In genomic region chr14:104119700-104120251, GRCh38 we compare ENCODE assay signal across 24 cellular contexts. TPM values are rescaled to one million over a fixed set of nuclear protein-coding genes. Genes with fewer than 3 reads are reported as not detected.
DNase-seq lines count a peak whose midpoint lies in the region; ATAC-seq and TF ChIP-seq lines count a peak whose summit lies in the region.
"Had no signal": no experiment of that assay in that cellular context is flagged by ENCODE, and none has a peak within 500 bp of the region (broad histone marks: within the 10 kb centered on the region; RNA-seq: fewer than 3 reads in every experiment).

No MANE protein-coding gene starts in this region.

- DNase-seq in H7 (peak; percentile 38), T-helper 17 cell (peak in 1 of 3 donors; percentile 3), right cardiac atrium (peak; percentile 6 to 42 (median 26)), immature natural killer cell (no peak), foreskin keratinocyte (no peak)
- DNase-seq in stimulated activated effector memory CD8-positive, alpha-beta T cell treated with anti-CD3 and anti-CD28 coated beads, Interleukin-12 subunit alpha, Interleukin-12 subunit beta, amount 100 ng/mL, for 72 hours (ENCODE audit: low spot score in 2 of 2) = no peak
- no peak for DNase-seq in CD4-positive, alpha-beta memory T cell
- DNase-seq: activated CD4-positive, alpha-beta T cell treated with anti-CD3 and anti-CD28 coated beads, Interleukin-2, amount 50 U/mL, for 48 hours; activated gamma-delta T cell treated with Interleukin-2 at 50 U/mL for 16 hours; dermis blood vessel endothelial cell; DMS153; foreskin melanocyte; MG63; NCI-H1417 treated with DMSO at 0.1 percent for 48 hours; NCI-H510A; substantia nigra had no signal

- 70% methylated on average over 13 of the region's 13 CpGs for WGBS in right cardiac atrium

- no peak for TF ChIP-seq CTCF in foreskin keratinocyte (conservative IDR thresholded peaks at IDR 0.05)

- H3K27ac Mint-ChIP-seq in T-helper 17 cell (no peak overlapping the region), immature natural killer cell (no peak overlapping the region)
- no peak overlapping the region for H3K27ac Mint-ChIP-seq in stimulated activated effector memory CD8-positive, alpha-beta T cell treated with anti-CD3 and anti-CD28 coated beads, Interleukin-12 subunit alpha, Interleukin-12 subunit beta, amount 100 ng/mL, for 72 hours
- no peak overlapping the region for H3K27ac Mint-ChIP-seq in CD4-positive, alpha-beta memory T cell

- ATAC-seq in T-helper 17 cell = no peak
- no peak for ATAC-seq in right cardiac atrium
- ATAC-seq in stimulated activated effector memory CD8-positive, alpha-beta T cell treated with anti-CD3 and anti-CD28 coated beads, Interleukin-12 subunit alpha, Interleukin-12 subunit beta, amount 100 ng/mL, for 72 hours = peak; percentile 11
- no peak for ATAC-seq in foreskin keratinocyte
- ATAC-seq: K562 had no signal

- no peaks in the 10 kb centered on the region for H3K36me3 ChIP-seq in H7 (replicated peaks; ENCODE audit: control insufficient read depth, insufficient read depth, low read length)
- no peaks in the 10 kb centered on the region for H3K36me3 ChIP-seq in CD4-positive, alpha-beta memory T cell (ENCODE audit: insufficient read depth, low read length)
- H3K36me3 ChIP-seq: cardiac muscle cell, MG63 had no signal

- H3K9me3 Mint-ChIP-seq in stimulated activated effector memory CD8-positive, alpha-beta T cell treated with anti-CD3 and anti-CD28 coated beads, Interleukin-12 subunit alpha, Interleukin-12 subunit beta, amount 100 ng/mL, for 72 hours = peaks cover 8% of the 10 kb centered on the region
- peaks cover 0 to 9% (median 5%) of the 10 kb centered on the region in 6 donors for H3K9me3 Mint-ChIP-seq in immature natural killer cell
- peaks cover 0 to 13% (median 7%) of the 10 kb centered on the region in 8 donors for H3K9me3 Mint-ChIP-seq in CD4-positive, alpha-beta memory T cell

- H3K27me3 Mint-ChIP-seq in T-helper 17 cell (peaks cover 35% of the 10 kb centered on the region), immature natural killer cell (ENCODE audit: low read depth in 3 of 3) (peaks cover 6 to 9% (median 7%) of the 10 kb centered on the region in 3 donors)
- H3K27me3 Mint-ChIP-seq in CD4-positive, alpha-beta memory T cell = peaks cover 28 to 31% of the 10 kb centered on the region in 2 donors

- POLR2A ChIA-PET in CD4-positive, alpha-beta memory T cell (lab: Charles Lee; ENCODE audit: partially characterized antibody) = no interaction called here

- H3K4me3 ChIP-seq in H7 (ENCODE audit: insufficient read depth, low read depth, low read length) = no peak overlapping the region
- H3K4me3 ChIP-seq in right cardiac atrium (ENCODE audit: low read length) = no peak overlapping the region
- no peak overlapping the region for H3K4me3 ChIP-seq in CD4-positive, alpha-beta memory T cell (ENCODE audit: low read length in 2 of 2)
- H3K4me3 ChIP-seq: cardiac muscle cell, K562, MG63, SK-N-MC had no signal

- peak overlapping the region; percentile 39 for H3K4me3 Mint-ChIP-seq in T-helper 17 cell
- H3K4me3 Mint-ChIP-seq in stimulated activated effector memory CD8-positive, alpha-beta T cell treated with anti-CD3 and anti-CD28 coated beads, Interleukin-12 subunit alpha, Interleukin-12 subunit beta, amount 100 ng/mL, for 72 hours = no peak overlapping the region
- H3K4me3 Mint-ChIP-seq in immature natural killer cell = peak overlapping the region in 1 of 5 donors; percentile 30
- H3K4me3 Mint-ChIP-seq in CD4-positive, alpha-beta memory T cell = peak overlapping the region in 2 of 8 donors; percentile 15 to 21

- H3K4me1 ChIP-seq in right cardiac atrium (ENCODE audit: control insufficient read depth, insufficient read depth, low read length) (no peaks in the 10 kb centered on the region), foreskin keratinocyte (no peaks in the 10 kb centered on the region)
- no peaks in the 10 kb centered on the region for H3K4me1 ChIP-seq in CD4-positive, alpha-beta memory T cell (ENCODE audit: insufficient read depth, low read length)

- H3K27ac ChIP-seq in right cardiac atrium (ENCODE audit: low read length) (no peak overlapping the region), foreskin keratinocyte (no peak overlapping the region)
- H3K27ac ChIP-seq in CD4-positive, alpha-beta memory T cell (ENCODE audit: low read depth, low read length) = no peak overlapping the region
- H3K27ac ChIP-seq: cardiac muscle cell, SK-N-MC, VCaP had no signal

- peaks cover 4% of the 10 kb centered on the region for H3K4me1 Mint-ChIP-seq in T-helper 17 cell
- H3K4me1 Mint-ChIP-seq in stimulated activated effector memory CD8-positive, alpha-beta T cell treated with anti-CD3 and anti-CD28 coated beads, Interleukin-12 subunit alpha, Interleukin-12 subunit beta, amount 100 ng/mL, for 72 hours = peaks cover 8% of the 10 kb centered on the region
- H3K4me1 Mint-ChIP-seq in immature natural killer cell = no peaks in the 10 kb centered on the region
- no peaks in the 10 kb centered on the region for H3K4me1 Mint-ChIP-seq in CD4-positive, alpha-beta memory T cell

- CTCF ChIA-PET in CD4-positive, alpha-beta memory T cell (lab: Charles Lee; ENCODE audit: partially characterized antibody) = interaction anchor here (1.3 kb wide), 1 partner anchor 42 kb away, joined by 4 read pairs; no protein-coding TSS in a partner anchor

- intact Hi-C loops in right cardiac atrium (cut with DNase I) = no loop called here
- intact Hi-C loops in CD4-positive, alpha-beta memory T cell (cut with micrococcal nuclease) = no loop called here

- H3K36me3 Mint-ChIP-seq in T-helper 17 cell (ENCODE audit: low read depth) (no peaks in the 10 kb centered on the region), immature natural killer cell (peaks cover 0 to 4% (median 3%) of the 10 kb centered on the region in 3 donors)
- H3K36me3 Mint-ChIP-seq in stimulated activated effector memory CD8-positive, alpha-beta T cell treated with anti-CD3 and anti-CD28 coated beads, Interleukin-12 subunit alpha, Interleukin-12 subunit beta, amount 100 ng/mL, for 72 hours = no peaks in the 10 kb centered on the region
- H3K36me3 Mint-ChIP-seq in CD4-positive, alpha-beta memory T cell = no peaks in the 10 kb centered on the region

- H3K9me3 ChIP-seq in T-helper 17 cell (ENCODE audit: control insufficient read depth, low read length, poor library complexity, severe bottlenecking) (no peaks in the 10 kb centered on the region), right cardiac atrium (ENCODE audit: control insufficient read depth, low read length) (no peaks in the 10 kb centered on the region)
- no peaks in the 10 kb centered on the region for H3K9me3 ChIP-seq in CD4-positive, alpha-beta memory T cell (ENCODE audit: control insufficient read depth in 1 of 2, low read length in 2 of 2)

- H3K27me3 ChIP-seq in H7 (ENCODE audit: control insufficient read depth, insufficient read depth, low read length) (peaks cover 28% of the 10 kb centered on the region), right cardiac atrium (ENCODE audit: control insufficient read depth, insufficient read depth) (no peaks in the 10 kb centered on the region), foreskin keratinocyte (peaks cover 51% of the 10 kb centered on the region)
- peaks cover 4% of the 10 kb centered on the region for H3K27me3 ChIP-seq in CD4-positive, alpha-beta memory T cell (ENCODE audit: insufficient read depth, low read length)
- H3K27me3 ChIP-seq: MG63 had no signal

RNA-seq across cellular contexts. Expression of gene KIF26A, which starts 18.6 kb away (rescaled TPM):
- total RNA-seq in H7 (2014; rRNA removed; shearing (Covaris generic)) = 59.2 and 61.0 TPM in 2 replicates
- total RNA-seq in T-helper 17 cell = 1 to 10 TPM; 3.9 to 4.7 TPM
- total RNA-seq in right cardiac atrium = 10 to 100 TPM in 2 of 4 donors, 1 to 10 TPM in 2; 7.9 to 10.6 (median 9.9) TPM
- polyA plus RNA-seq in right cardiac atrium = 7.1 TPM
- polyA plus RNA-seq in immature natural killer cell = not detected
- under 1 TPM; 0.22 to 0.23 TPM for total RNA-seq in CD4-positive, alpha-beta memory T cell
- polyA plus RNA-seq in CD4-positive, alpha-beta memory T cell = under 1 TPM in 1 of 2 donors, not detected in 1; 0.05 TPM
- total RNA-seq in foreskin keratinocyte = 1.3 and 2.0 TPM in 2 replicates
- 0.42 and 0.53 TPM in 2 replicates for polyA plus RNA-seq in foreskin keratinocyte
- polyA plus RNA-seq: CD8-positive, alpha-beta memory T cell; K562 had no signal

RNA-seq across cellular contexts. Expression of gene ASPG, which starts 34.3 kb away (rescaled TPM):
- 0.17 and 2.9 TPM in 2 replicates for total RNA-seq in H7 (2014; rRNA removed; shearing (Covaris generic))
- not detected for total RNA-seq in T-helper 17 cell
- 100 to 1,000 TPM; 169 to 307 (median 208) TPM for total RNA-seq in right cardiac atrium
- 99.1 TPM for polyA plus RNA-seq in right cardiac atrium
- polyA plus RNA-seq in immature natural killer cell = not detected
- not detected for total RNA-seq in CD4-positive, alpha-beta memory T cell
- polyA plus RNA-seq in CD4-positive, alpha-beta memory T cell = not detected
- 0.11 and 0.14 TPM in 2 replicates for total RNA-seq in foreskin keratinocyte
- 0.08 TPM in 1 of 2 replicates, not detected in the other for polyA plus RNA-seq in foreskin keratinocyte
- total RNA-seq: CD8-positive, alpha-beta memory T cell; dermis blood vessel endothelial cell; G401; lung microvascular endothelial cell; T-helper 2 cell treated with Interferon-gamma antibody and Interleukin-4, amounts not matched to agents 100 ng/mL and 5 ng/mL, for 36 hours had no signal
- polyA plus RNA-seq: CD8-positive, alpha-beta memory T cell; K562 had no signal

Comparison
In these comparisons a context has a peak if more than half of its experiments do, and no peak if none do; other contexts are left out.
1. DNase-seq: peak in H7 (single experiment) and right cardiac atrium (3 of 3); none in stimulated activated effector memory CD8-positive, alpha-beta T cell treated with anti-CD3 and anti-CD28 coated beads, Interleukin-12 subunit alpha, Interleukin-12 subunit beta, amount 100 ng/mL, for 72 hours (0 of 2), immature natural killer cell (0 of 3), CD4-positive, alpha-beta memory T cell (0 of 5) and foreskin keratinocyte (0 of 2).
2. RNA of gene ASPG, which starts 34.3 kb away (total RNA-seq): 169 to 307 TPM in right cardiac atrium; not detected in CD4-positive, alpha-beta memory T cell, 0.17 to 2.9 TPM in H7, 0.11 to 0.14 TPM in foreskin keratinocyte and not detected in T-helper 17 cell; every median in the first group is over 10 times any median in the second.